13 cellular contexts compared by ENCODE assay signal in the genomic region with DNA sequence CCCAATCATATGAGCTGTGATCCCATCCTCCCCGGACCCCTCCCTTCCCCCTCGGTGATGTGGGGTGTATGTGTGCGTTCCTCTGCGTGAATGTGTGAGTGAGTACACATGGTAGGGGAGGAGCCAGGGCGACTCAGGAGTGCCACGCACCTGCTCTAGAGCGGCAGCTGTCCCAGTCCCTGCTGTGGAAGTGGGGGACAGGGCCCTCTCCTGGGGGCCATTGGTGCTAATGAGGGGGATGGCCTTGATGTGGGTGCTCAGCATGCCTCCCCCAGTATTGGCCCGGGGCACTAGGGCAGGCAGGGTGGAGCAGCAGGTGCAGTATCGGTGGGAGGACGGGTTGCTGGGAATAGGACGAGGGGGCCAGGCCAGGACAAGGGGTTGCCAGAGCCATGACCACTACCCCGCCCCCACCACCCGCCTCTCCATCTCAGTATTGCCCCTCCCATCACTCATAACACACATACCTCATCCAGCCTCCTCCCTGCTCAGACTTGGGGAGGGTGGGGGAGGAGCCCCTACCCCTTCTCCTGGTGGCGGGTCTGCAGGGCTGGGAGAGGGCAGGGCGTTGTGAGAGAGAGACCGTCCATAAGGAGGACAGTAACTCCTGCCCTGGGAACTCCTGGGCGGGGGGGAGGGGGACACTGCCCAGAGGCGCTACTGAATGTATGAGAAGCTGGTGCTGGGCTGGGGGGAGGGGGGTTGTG. TPM values are rescaled to one million over a fixed set of nuclear protein-coding genes. Genes with fewer than 3 reads are reported as not detected.
DNase-seq lines count a peak whose midpoint lies in the region; ATAC-seq and TF ChIP-seq lines count a peak whose summit lies in the region.
"Had no signal": no experiment of that assay in that cellular context is flagged by ENCODE, and none has a peak within 500 bp of the region (broad histone marks: within the 10 kb centered on the region; RNA-seq: fewer than 3 reads in every experiment).

No MANE protein-coding gene starts in this region.

- peak overlapping the region in 3 of 6 donors; percentile 3 to 67 (median 34) for H3K27ac Mint-ChIP-seq in immature natural killer cell

- TF ChIP-seq CTCF in sigmoid colon (IDR thresholded peaks at IDR 0.05) = no peak

- no peak overlapping the region for H3K4me3 ChIP-seq in sigmoid colon
- no peak overlapping the region for H3K4me3 ChIP-seq in trophoblast cell (ENCODE audit: low read depth, low read length)
- H3K4me3 ChIP-seq: HAP-1 had no signal

- H3K79me1 ChIP-seq in trophoblast cell (ENCODE audit: low read length) = no peaks in the 10 kb centered on the region

- no peak overlapping the region for H4K8ac ChIP-seq in trophoblast cell (ENCODE audit: low read depth, low read length)

- peak; percentile 30 for DNase-seq in EH (ENCODE audit: low read depth)
- peak; percentile 21 for DNase-seq in NCI-H774 (lab: John Stamatoyannopoulos, UW)
- DNase-seq in left ventricle myocardium superior = peak; percentile 44
- DNase-seq in sigmoid colon = no peak
- DNase-seq in trophoblast cell = no peak
- DNase-seq in immature natural killer cell = no peak
- no peak for DNase-seq in glomerular visceral epithelial cell (ENCODE audit: extremely low spot score)
- DNase-seq: activated T-cell treated with anti-CD3 and anti-CD28 coated beads for 4 hours, DMS153, naive B cell, SW 1271 had no signal

- H3K36me3 ChIP-seq in sigmoid colon (peaks cover 58 to 78% (median 65%) of the 10 kb centered on the region in 4 donors), trophoblast cell (ENCODE audit: control insufficient read depth in 1 of 2, insufficient read depth in 2 of 2, low read length in 2 of 2) (peaks cover 20 to 26% of the 10 kb centered on the region in 2 experiments)

- peaks cover 11 to 25% (median 16%) of the 10 kb centered on the region in 3 donors for H3K36me3 Mint-ChIP-seq in immature natural killer cell

- H2AFZ ChIP-seq in trophoblast cell (ENCODE audit: insufficient read depth, low read length, poor library complexity) = no peak overlapping the region

- no peak overlapping the region for H2BK120ac ChIP-seq in trophoblast cell (ENCODE audit: insufficient read depth, low read length, poor library complexity)

- no peak overlapping the region for H2BK12ac ChIP-seq in trophoblast cell (ENCODE audit: low read length)

- intact Hi-C loops in left ventricle myocardium superior (cut with micrococcal nuclease) (no loop called here), sigmoid colon (cut with DNase I) (no loop called here)

- H3K9me3 ChIP-seq in sigmoid colon (no peaks in the 10 kb centered on the region), trophoblast cell (ENCODE audit: insufficient read depth, low read depth, low read length) (no peaks in the 10 kb centered on the region)
- H3K9me3 ChIP-seq: HAP-1 had no signal

- no peak overlapping the region for H3K4me2 ChIP-seq in trophoblast cell (ENCODE audit: low read length)

- H3K9ac ChIP-seq in trophoblast cell (ENCODE audit: low read length) = no peak overlapping the region

- H3K27ac ChIP-seq in sigmoid colon (peak overlapping the region; percentile 97 to 100 (median 98)), trophoblast cell (ENCODE audit: low read depth, low read length) (no peak overlapping the region)

- no peak overlapping the region for H4K91ac ChIP-seq in trophoblast cell (ENCODE audit: low read depth, low read length)

- ATAC-seq in left ventricle myocardium superior (peak; percentile 2), GM19035 (IDR thresholded peaks at IDR 0.05; ENCODE audit: unreplicated experiment) (no peak)

- peaks cover 0 to 84% (median 80%) of the 10 kb centered on the region in 4 donors for H3K4me1 ChIP-seq in sigmoid colon
- H3K4me1 ChIP-seq in trophoblast cell (ENCODE audit: control insufficient read depth in 1 of 2, insufficient read depth in 2 of 2, low read length in 2 of 2) = peaks cover 0 to 2% of the 10 kb centered on the region in 2 experiments
- H3K4me1 ChIP-seq: HAP-1 had no signal

- H3K4ac ChIP-seq in trophoblast cell (ENCODE audit: low read depth, low read length) = no peak overlapping the region

- no peak overlapping the region for H3K4me3 Mint-ChIP-seq in immature natural killer cell
- H3K4me3 Mint-ChIP-seq: naive B cell had no signal

- no peak for TF ChIP-seq EP300 in sigmoid colon (IDR thresholded peaks at IDR 0.05)

- 71 to 76% methylated on average over 18 of the region's 18 CpGs for WGBS in sigmoid colon, 2 donors
- WGBS in trophoblast cell (ENCODE audit: extremely low coverage, insufficient coverage, insufficient read length) = no CpG with 5 or more reads among the region's 18 CpGs

- TF ChIP-seq POLR2A in sigmoid colon (IDR thresholded peaks at IDR 0.05) = no peak

- no peaks in the 10 kb centered on the region for H3K27me3 ChIP-seq in sigmoid colon
- H3K27me3 ChIP-seq in trophoblast cell (ENCODE audit: insufficient read depth, low read length) = no peaks in the 10 kb centered on the region

- no peaks in the 10 kb centered on the region for H3K79me2 ChIP-seq in trophoblast cell (ENCODE audit: control insufficient read depth, insufficient read depth, low read length, poor library complexity)

- no peak overlapping the region for H4K12ac ChIP-seq in trophoblast cell (ENCODE audit: low read depth, low read length)

- H3K18ac ChIP-seq in trophoblast cell (ENCODE audit: low read length) = no peak overlapping the region

- H3K27me3 Mint-ChIP-seq in immature natural killer cell (ENCODE audit: low read depth in 3 of 3) = peaks cover 7 to 10% (median 9%) of the 10 kb centered on the region in 3 donors
- H3K27me3 Mint-ChIP-seq: naive B cell had no signal

- no peak overlapping the region for H3K14ac ChIP-seq in trophoblast cell (ENCODE audit: low read length)

- H3K4me1 Mint-ChIP-seq in immature natural killer cell = peaks cover 22 to 34% of the 10 kb centered on the region in 2 donors

- H2BK5ac ChIP-seq in trophoblast cell (ENCODE audit: low read depth, low read length, poor library complexity) = no peak overlapping the region

- no peak overlapping the region for H3K23ac ChIP-seq in trophoblast cell (ENCODE audit: low read length)

- H3K9me3 Mint-ChIP-seq in immature natural killer cell = no peaks in the 10 kb centered on the region

- H2AK5ac ChIP-seq in trophoblast cell (ENCODE audit: low read length) = no peak overlapping the region

RNA-seq across cellular contexts. Expression of a gene that starts 8.5 kb away (rescaled TPM):
- 21.5 TPM for total RNA-seq in left ventricle myocardium superior
- 10 to 100 TPM in 3 of 4 donors, 1 to 10 TPM in 1; 4.1 to 12.8 (median 11.9) TPM for total RNA-seq in sigmoid colon
- 10 to 100 TPM in 1 of 3 donors, 1 to 10 TPM in 2; 4.4 to 11.4 (median 8.1) TPM for polyA plus RNA-seq in sigmoid colon
- 2.0 and 2.2 TPM in 2 replicates for polyA plus RNA-seq in trophoblast cell (2013)
- polyA plus RNA-seq in immature natural killer cell = 1 to 10 TPM in 1 of 3 donors, under 1 TPM in 1, not detected in 1; 0.49 to 2.8 TPM

RNA-seq across cellular contexts. Expression of a gene that starts 29.1 kb away (rescaled TPM):
- total RNA-seq in left ventricle myocardium superior (98.1 TPM), sigmoid colon (10 to 100 TPM; 78.8 to 86.1 (median 83.8) TPM)
- polyA plus RNA-seq in sigmoid colon (10 to 100 TPM; 25.4 to 35.4 (median 25.8) TPM), immature natural killer cell (10 to 100 TPM in 1 of 3 donors, 1 to 10 TPM in 2; 5.0 to 15.0 (median 8.0) TPM)
- 4.1 TPM in 2 replicates for polyA plus RNA-seq in trophoblast cell (2013)

RNA-seq across cellular contexts. Expression of a gene that starts 29.9 kb away (rescaled TPM):
- total RNA-seq in left ventricle myocardium superior = 49.1 TPM
- total RNA-seq in sigmoid colon = 10 to 100 TPM; 52.3 to 92.2 (median 58.0) TPM
- polyA plus RNA-seq in sigmoid colon = 10 to 100 TPM; 29.4 to 63.5 (median 34.0) TPM
- polyA plus RNA-seq in trophoblast cell (2013) = 52.5 and 54.4 TPM in 2 replicates
- 10 to 100 TPM in 2 of 3 donors, 1 to 10 TPM in 1; 5.6 to 16.2 (median 11.1) TPM for polyA plus RNA-seq in immature natural killer cell

RNA-seq across cellular contexts. Expression of a gene that starts 37.6 kb away (rescaled TPM):
- total RNA-seq in left ventricle myocardium superior (56.9 TPM), sigmoid colon (10 to 100 TPM; 27.3 to 64.8 (median 31.7) TPM)
- polyA plus RNA-seq in sigmoid colon (10 to 100 TPM; 19.2 to 83.0 (median 29.1) TPM), immature natural killer cell (10 to 100 TPM; 34.8 to 75.8 (median 53.2) TPM)
- polyA plus RNA-seq in trophoblast cell (2013) = 44.7 and 45.9 TPM in 2 replicates

RNA-seq across cellular contexts. Expression of a gene that starts 48.5 kb away (rescaled TPM):
- 48.1 TPM for total RNA-seq in left ventricle myocardium superior
- total RNA-seq in sigmoid colon = 10 to 100 TPM; 60.2 to 94.4 (median 70.7) TPM
- 10 to 100 TPM; 22.4 to 42.3 (median 24.0) TPM for polyA plus RNA-seq in sigmoid colon
- 49.0 and 50.6 TPM in 2 replicates for polyA plus RNA-seq in trophoblast cell (2013)
- 10 to 100 TPM; 24.5 to 53.5 (median 27.7) TPM for polyA plus RNA-seq in immature natural killer cell

Comparison
In these comparisons a context has a peak if more than half of its experiments do, and no peak if none do; other contexts are left out.
1. DNase-seq: peak in EH (single experiment), NCI-H774 (single experiment) and left ventricle myocardium superior (single experiment); none in sigmoid colon (single experiment), trophoblast cell (0 of 2), immature natural killer cell (0 of 3) and glomerular visceral epithelial cell (single experiment).